In the genomic region with DNA sequence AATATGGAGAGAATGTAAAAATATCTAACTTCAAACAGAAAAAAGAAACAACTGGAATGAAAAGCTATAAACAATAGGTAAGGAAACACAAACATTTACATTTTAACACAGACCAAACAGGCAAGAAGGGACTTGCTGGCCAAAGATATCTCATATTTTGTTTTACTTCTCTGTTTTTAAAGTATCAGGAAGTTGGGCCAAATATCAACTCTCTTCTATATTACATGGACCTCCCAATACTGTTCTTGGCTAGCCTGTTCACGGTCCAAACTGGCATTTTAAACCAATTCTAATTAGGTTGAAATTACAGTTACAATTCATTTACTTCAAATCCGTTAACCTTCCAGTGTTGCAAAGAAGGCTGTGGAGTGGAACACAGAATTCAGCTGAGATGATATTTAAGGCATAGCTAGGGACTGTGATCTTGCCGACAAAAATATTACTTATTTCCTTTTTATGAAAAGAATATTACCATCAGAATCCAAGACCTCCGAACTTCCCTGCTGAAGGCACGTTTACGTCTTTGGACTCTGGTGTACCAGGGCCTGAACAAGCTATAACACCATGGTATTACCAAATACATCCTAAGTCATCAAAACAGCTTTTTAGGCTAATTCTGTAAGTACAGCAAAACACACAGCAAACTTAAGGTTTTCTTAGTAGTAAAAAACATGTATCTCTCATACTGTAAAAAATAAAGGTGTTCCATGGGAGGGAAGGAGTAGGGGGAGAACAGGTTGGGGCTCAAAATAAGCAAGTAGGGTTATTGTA, we compare ENCODE assay signal across 9 cellular contexts.
DNase-seq lines count a peak whose midpoint lies in the region; ATAC-seq, FAIRE-seq and TF ChIP-seq lines count a peak whose summit lies in the region.
"Had no signal": no experiment of that assay in that cellular context is flagged by ENCODE, and none has a peak within 500 bp of the region (broad histone marks: within the 10 kb centered on the region; RNA-seq: fewer than 3 reads in every experiment).

No MANE protein-coding gene starts in this region.

- no peak overlapping the region for H2BK5ac ChIP-seq in neuronal stem cell (ENCODE audit: low read length)

- no peak overlapping the region for H2AFZ ChIP-seq in neuronal stem cell (ENCODE audit: low read length)

- no peak overlapping the region for H3K14ac ChIP-seq in neuronal stem cell (ENCODE audit: low read length)

- ATAC-seq in GM21381 (IDR thresholded peaks at IDR 0.05; ENCODE audit: unreplicated experiment) (no peak), HG03196 (IDR thresholded peaks at IDR 0.05; ENCODE audit: unreplicated experiment) (no peak)

- no peak overlapping the region for H2BK12ac ChIP-seq in neuronal stem cell (ENCODE audit: low read length)

- no peak overlapping the region for H3K23ac ChIP-seq in neuronal stem cell (ENCODE audit: low read depth, low read length, poor library complexity)

- H3K79me1 ChIP-seq in neuronal stem cell (ENCODE audit: low read depth, low read length): no peaks in the 10 kb centered on the region

- no peaks in the 10 kb centered on the region for H3K9me3 ChIP-seq in DOHH2 (ENCODE audit: control insufficient read depth, insufficient read depth, low read length)
- H3K9me3 ChIP-seq in neuronal stem cell (replicated peaks in 1 of 2; ENCODE audit: control insufficient read depth in 2 of 2, insufficient read depth in 1 of 2, low read depth in 1 of 2, low read length in 2 of 2): no peaks in the 10 kb centered on the region

- no peak overlapping the region for H3K4ac ChIP-seq in neuronal stem cell (ENCODE audit: low read length)

- no peak overlapping the region for H3K27ac Mint-ChIP-seq in neural crest cell (ENCODE audit: unreplicated experiment)

- H4K8ac ChIP-seq in neuronal stem cell (ENCODE audit: low read depth, low read length): no peak overlapping the region

- no peak overlapping the region for H2BK120ac ChIP-seq in neuronal stem cell (ENCODE audit: low read depth, low read length)

- no peak overlapping the region for H2BK15ac ChIP-seq in neuronal stem cell (ENCODE audit: low read length)

- no peak overlapping the region for H4K91ac ChIP-seq in neuronal stem cell (ENCODE audit: low read depth, low read length, poor library complexity)

- no peaks in the 10 kb centered on the region for H3K36me3 Mint-ChIP-seq in neural crest cell (ENCODE audit: low read depth)

- H3K9me2 ChIP-seq in DOHH2 (replicated peaks; ENCODE audit: control insufficient read depth, low read length): no peaks in the 10 kb centered on the region

- H3K27me3 ChIP-seq in DOHH2 (ENCODE audit: control insufficient read depth, low read length) (no peaks in the 10 kb centered on the region), bronchial epithelial cell (ENCODE audit: control insufficient read depth, insufficient read depth, low read length) (no peaks in the 10 kb centered on the region), neuronal stem cell (ENCODE audit: control insufficient read depth in 3 of 3, insufficient read depth in 3 of 3, low read depth in 1 of 3, low read length in 3 of 3) (peaks cover 12 to 73% (median 39%) of the 10 kb centered on the region in 3 experiments)

- TF ChIP-seq CTCF in DOHH2 (IDR thresholded peaks at IDR 0.05; ENCODE audit: low read depth, low read length, poor library complexity, severe bottlenecking) (no peak), bronchial epithelial cell (IDR thresholded peaks at IDR 0.05; ENCODE audit: insufficient read depth, low read length, severe bottlenecking) (no peak), neural crest cell (conservative IDR thresholded peaks at IDR 0.05) (no peak)

- DNase-seq in MV-4-11 (lab: John Stamatoyannopoulos, UW) (peak; percentile 56), bronchial epithelial cell (ENCODE audit: low read depth) (peak; percentile 33), neural crest cell (ENCODE audit: low read depth, low spot score) (no peak), A172 (ENCODE audit: low spot score) (no peak), neuronal stem cell (ENCODE audit: low spot score) (no peak)
- DNase-seq: foreskin melanocyte had no signal

- H3K9ac ChIP-seq in neuronal stem cell (ENCODE audit: low read depth, low read length, poor library complexity): no peak overlapping the region

- peaks cover 73% of the 10 kb centered on the region for H3K27me3 Mint-ChIP-seq in neural crest cell (ENCODE audit: low read depth)

- no peaks in the 10 kb centered on the region; the same call in 1 of the 2 replicates for H4K20me1 ChIP-seq in DOHH2 (ENCODE audit: control insufficient read depth, insufficient read depth, low read depth, low read length)

- H3K27ac ChIP-seq in DOHH2 (ENCODE audit: low read depth, low read length) (peak overlapping the region; percentile 84), neuronal stem cell (replicated peaks; ENCODE audit: low read length) (no peak overlapping the region)

- H3K4me2 ChIP-seq in DOHH2 (ENCODE audit: low read length) (peak overlapping the region; percentile 79), neuronal stem cell (ENCODE audit: insufficient read depth, low read length, poor library complexity, severe bottlenecking) (no peak overlapping the region)

- peaks cover 96% of the 10 kb centered on the region for H3K79me2 ChIP-seq in DOHH2 (ENCODE audit: control insufficient read depth, low read length)

- H3K36me3 ChIP-seq in DOHH2 (ENCODE audit: control insufficient read depth, low read length) (peaks cover 78% of the 10 kb centered on the region), bronchial epithelial cell (ENCODE audit: control insufficient read depth, insufficient read depth, low read length) (peaks cover 4% of the 10 kb centered on the region), neuronal stem cell (replicated peaks in 1 of 2; ENCODE audit: control insufficient read depth in 2 of 2, insufficient read depth in 2 of 2, low read length in 2 of 2) (no peaks in the 10 kb centered on the region)

- H3F3A ChIP-seq in DOHH2 (ENCODE audit: control insufficient read depth, insufficient read depth): peaks cover 26% of the 10 kb centered on the region

- FAIRE-seq in bronchial epithelial cell (lab: Jason Lieb, UNC): no peak

- peaks cover 18% of the 10 kb centered on the region for H3K4me1 Mint-ChIP-seq in neural crest cell

- peak overlapping the region; percentile 76 for H3K4me3 ChIP-seq in DOHH2 (ENCODE audit: low read length)
- H3K4me3 ChIP-seq in bronchial epithelial cell (ENCODE audit: low read depth, low read length): peak overlapping the region; percentile 74
- H3K4me3 ChIP-seq in neuronal stem cell (ENCODE audit: low read length in 2 of 2): no peak overlapping the region

- peak overlapping the region; percentile 45 for H3K4me3 Mint-ChIP-seq in neural crest cell

- no peak overlapping the region for H3K18ac ChIP-seq in neuronal stem cell (ENCODE audit: low read length)

- WGBS in neuronal stem cell (ENCODE audit: extremely low coverage in 2 of 2, insufficient read length in 2 of 2, insufficient replicate concordance in 1 of 2), 2 donors: no CpG with 5 or more reads among the region's 6 CpGs

- H2AK5ac ChIP-seq in neuronal stem cell (ENCODE audit: low read depth, low read length): no peak overlapping the region

- no peaks in the 10 kb centered on the region for H3K9me3 Mint-ChIP-seq in neural crest cell

- H3K4me1 ChIP-seq in DOHH2 (ENCODE audit: control insufficient read depth, low read length) (peaks cover 48% of the 10 kb centered on the region), neuronal stem cell (ENCODE audit: control insufficient read depth in 2 of 2, insufficient read depth in 1 of 2, low read depth in 1 of 2, low read length in 2 of 2) (peaks cover 0 to 3% of the 10 kb centered on the region in 2 donors)

Comparison
In these comparisons a context has a peak if more than half of its experiments do, and no peak if none do; other contexts are left out.
1. H3K4me3 ChIP-seq: peak in DOHH2 (single experiment) and bronchial epithelial cell (single experiment); none in neuronal stem cell (0 of 2).
2. DNase-seq: peak in MV-4-11 (single experiment) and bronchial epithelial cell (single experiment); none in neural crest cell (single experiment), A172 (single experiment) and neuronal stem cell (single experiment).